ENCODE assay signal across 1 cellular context in the genomic region with DNA sequence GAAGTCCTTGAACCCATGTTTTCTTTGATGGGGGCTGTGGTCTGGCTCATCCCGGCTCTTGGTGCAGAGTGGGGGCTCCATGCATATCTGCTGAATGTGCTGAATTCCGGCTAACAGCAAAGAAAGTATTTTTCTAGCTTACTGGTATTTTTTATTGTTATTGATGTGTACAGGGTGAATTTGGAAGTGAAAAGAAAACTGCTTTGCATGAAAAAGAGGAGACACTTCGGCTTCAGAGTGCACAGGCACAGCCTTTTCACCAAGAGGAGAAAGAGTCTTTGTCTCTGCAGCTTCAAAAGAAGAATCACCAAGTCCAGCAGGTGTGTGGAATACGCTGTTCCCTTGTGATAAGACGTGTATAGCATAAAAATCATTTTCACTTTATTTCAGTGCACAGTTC.
TF ChIP-seq lines count a peak whose summit lies in the region.

No MANE protein-coding gene starts in this region.

TF ChIP-seq in IMR-90, 13 proteins besides CTCF, POLR2A, EP300 and RAD21:
- TF ChIP-seq SMC3 (IDR thresholded peaks at IDR 0.05; ENCODE audit: low read depth, low read length) (no peak), MAFK (IDR thresholded peaks at IDR 0.05; ENCODE audit: low read depth, low read length) (0 out of 2 replicates have a peak, but pooled peaks have one; percentile 18)
